In genomic region chr1:113779542-113779941, GRCh38 we compare ENCODE assay signal across 20 cellular contexts. TPM values are rescaled to one million over a fixed set of nuclear protein-coding genes. Genes with fewer than 3 reads are reported as not detected.
DNase-seq lines count a peak whose midpoint lies in the region; ATAC-seq, FAIRE-seq and TF ChIP-seq lines count a peak whose summit lies in the region.
"Had no signal": no experiment of that assay in that cellular context is flagged by ENCODE, and none has a peak within 500 bp of the region (broad histone marks: within the 10 kb centered on the region; RNA-seq: fewer than 3 reads in every experiment).

No MANE protein-coding gene starts in this region.

- H3K36me3 ChIP-seq in CD4-positive, CD25-positive, alpha-beta regulatory T cell (ENCODE audit: control insufficient read depth, insufficient read depth, low read length): peaks cover 19% of the 10 kb centered on the region
- H3K36me3 ChIP-seq in KMS-11 (ENCODE audit: insufficient read depth) (no peaks in the 10 kb centered on the region), K562 (ENCODE audit: control insufficient read depth, insufficient read depth, low read length) (peaks cover 24% of the 10 kb centered on the region; the same call in 2 of the 3 replicates), psoas muscle (ENCODE audit: insufficient read depth in 1 of 2, low read depth in 1 of 2) (peaks cover 0 to 27% of the 10 kb centered on the region in 2 donors)

- peaks cover 61% of the 10 kb centered on the region for H3K4me1 ChIP-seq in CD4-positive, CD25-positive, alpha-beta regulatory T cell (ENCODE audit: control insufficient read depth, insufficient read depth, low read length, poor library complexity, severe bottlenecking)
- H3K4me1 ChIP-seq in KMS-11 (ENCODE audit: low read depth, poor library complexity, severe bottlenecking) (peaks cover 61% of the 10 kb centered on the region), K562 (replicated peaks in 1 of 2; ENCODE audit: control insufficient read depth in 2 of 2, insufficient read depth in 2 of 2, low read length in 2 of 2) (peaks cover 15 to 50% of the 10 kb centered on the region in 2 experiments), psoas muscle (peaks cover 55% of the 10 kb centered on the region)
- H3K4me1 ChIP-seq: HAP-1 had no signal

- no peak for FAIRE-seq in K562 (lab: Jason Lieb, UNC)
- FAIRE-seq: D721Med, HepG2 had no signal

- ATAC-seq in CD4-positive, CD25-positive, alpha-beta regulatory T cell (ENCODE audit: low read depth in 2 of 2): no peak
- peak; percentile 42 for ATAC-seq in K562
- no peak for ATAC-seq in psoas muscle
- no peak for ATAC-seq in GM19463 (IDR thresholded peaks at IDR 0.05; ENCODE audit: unreplicated experiment)
- no peak for ATAC-seq in GM21723 (IDR thresholded peaks at IDR 0.05; ENCODE audit: unreplicated experiment)
- ATAC-seq: HepG2 had no signal

- H3K27me3 Mint-ChIP-seq in CD4-positive, CD25-positive, alpha-beta regulatory T cell: no peaks in the 10 kb centered on the region
- H3K27me3 Mint-ChIP-seq: B cell, IgD-negative memory B cell had no signal

- H3K9me3 ChIP-seq in CD4-positive, CD25-positive, alpha-beta regulatory T cell (ENCODE audit: control insufficient read depth in 2 of 2, low read length in 2 of 2): no peaks in the 10 kb centered on the region
- no peaks in the 10 kb centered on the region for H3K9me3 ChIP-seq in K562 (replicated peaks; ENCODE audit: control insufficient read depth, insufficient read depth, low read depth, low read length)
- H3K9me3 ChIP-seq in psoas muscle: no peaks in the 10 kb centered on the region
- H3K9me3 ChIP-seq: BLaER1 treated with 17β-estradiol and CSF1 and Interleukin-3, amounts not matched to agents 10 nM and 100 nM; Caco-2; HAP-1 had no signal

- H3K4me3 Mint-ChIP-seq in CD4-positive, CD25-positive, alpha-beta regulatory T cell: no peak overlapping the region
- H3K4me3 Mint-ChIP-seq: B cell, IgD-negative memory B cell had no signal

- H3K79me2 ChIP-seq in KMS-11 (ENCODE audit: insufficient read depth, low read depth) (no peaks in the 10 kb centered on the region; the same call in 1 of the 2 replicates), K562 (ENCODE audit: control insufficient read depth, insufficient read depth, low read length) (peaks cover 80% of the 10 kb centered on the region)

- no TSS peak for BruUV-seq in K562 (replicated peaks; lab: Mats Ljungman, UMichigan)

- H4K20me1 ChIP-seq in KMS-11 (ENCODE audit: insufficient read depth) (0 out of 2 replicates have a peak, but pooled peaks cover 5% of the 10 kb centered on the region), K562 (replicated peaks; ENCODE audit: control insufficient read depth, insufficient read depth, low read length) (peaks cover 28% of the 10 kb centered on the region; the same call in 1 of the 2 replicates)

- H2AFZ ChIP-seq in KMS-11 (ENCODE audit: low read depth) (no peak overlapping the region), K562 (ENCODE audit: low read depth, low read length) (no peak overlapping the region)
- H2AFZ ChIP-seq: GM23248 had no signal

- TF ChIP-seq POLR2A in K562 (conservative IDR thresholded peaks at IDR 0.05): no peak

- H3K4me1 Mint-ChIP-seq in CD4-positive, CD25-positive, alpha-beta regulatory T cell: peaks cover 4 to 28% (median 18%) of the 10 kb centered on the region in 4 donors

- no peaks in the 10 kb centered on the region for H3K27me3 ChIP-seq in CD4-positive, CD25-positive, alpha-beta regulatory T cell (ENCODE audit: control insufficient read depth, insufficient read depth, low read length)
- H3K27me3 ChIP-seq in KMS-11 (ENCODE audit: insufficient read depth, low read depth) (no peaks in the 10 kb centered on the region), K562 (ENCODE audit: control insufficient read depth in 2 of 2, insufficient read depth in 2 of 2, low read length in 2 of 2) (no peaks in the 10 kb centered on the region), psoas muscle (ENCODE audit: insufficient read depth in 3 of 3, low read length in 2 of 3) (no peaks in the 10 kb centered on the region)
- H3K27me3 ChIP-seq: BLaER1 treated with 17β-estradiol and CSF1 and Interleukin-3, amounts not matched to agents 10 nM and 100 nM had no signal

- TF ChIP-seq EP300 in K562 (IDR thresholded peaks at IDR 0.05; ENCODE audit: low read length): no peak

- intact Hi-C loops in K562 (cut with micrococcal nuclease) (no loop called here), psoas muscle (cut with DNase I) (no loop called here)

- H3K27ac ChIP-seq in CD4-positive, CD25-positive, alpha-beta regulatory T cell (ENCODE audit: insufficient read depth, low read length, poor library complexity, severe bottlenecking): peak overlapping the region; percentile 88
- H3K27ac ChIP-seq in KMS-11 (no peak overlapping the region), K562 (ENCODE audit: extremely low read depth, low read depth, low read length) (no peak overlapping the region), psoas muscle (peak overlapping the region; percentile 83)
- H3K27ac ChIP-seq: BLaER1 treated with 17β-estradiol and CSF1 and Interleukin-3, amounts not matched to agents 10 nM and 100 nM; GM23248 had no signal

- peaks cover 19% of the 10 kb centered on the region for H3K36me3 Mint-ChIP-seq in CD4-positive, CD25-positive, alpha-beta regulatory T cell
- H3K36me3 Mint-ChIP-seq: IgD-negative memory B cell had no signal

- no peak for DNase-seq in CD4-positive, CD25-positive, alpha-beta regulatory T cell
- peak in 1 of 4 experiments; percentile 63 for DNase-seq in K562 (ENCODE audit: extremely low read depth in 1 of 4, low spot score in 3 of 4)
- no peak for DNase-seq in psoas muscle
- no peak for DNase-seq in DMS 273 (lab: John Stamatoyannopoulos, UW; ENCODE audit: unreplicated experiment)
- DNase-seq in A172 (ENCODE audit: low spot score): no peak
- DNase-seq: 8988T, Caco-2, DMS153, DMS79, GF-D8, GM23248 had no signal

- 4% methylated on average over 6 of the region's 6 CpGs for WGBS in K562 (ENCODE audit: insufficient coverage, low coverage, missing lambda C conversion rate)
- WGBS in psoas muscle, 3 donors: 65 to 92% (median 72%) methylated on average over 6 of the region's 6 CpGs

- in situ Hi-C loops in K562 (cut with MboI): no loop called here

- peak overlapping the region; percentile 65 for H3K4me3 ChIP-seq in CD4-positive, CD25-positive, alpha-beta regulatory T cell (ENCODE audit: low read depth, low read length)
- H3K4me3 ChIP-seq in KMS-11 (IDR thresholded peaks at IDR 0.05; ENCODE audit: insufficient read depth, low read depth, low read length) (no peak overlapping the region), K562 (no peak overlapping the region), psoas muscle (no peak overlapping the region)
- H3K4me3 ChIP-seq: BLaER1 treated with 17β-estradiol and CSF1 and Interleukin-3, amounts not matched to agents 10 nM and 100 nM; GM23248; HAP-1 had no signal

- no peak for TF ChIP-seq RAD21 in K562 (CRISPR knock-in tag; conservative IDR thresholded peaks at IDR 0.05 in 1 of 2, IDR thresholded peaks at IDR 0.05 in 1 of 2)

- peaks cover 0 to 4% (median 0%) of the 10 kb centered on the region in 7 donors for H3K9me3 Mint-ChIP-seq in CD4-positive, CD25-positive, alpha-beta regulatory T cell
- H3K9me3 Mint-ChIP-seq: IgD-negative memory B cell had no signal

- no peaks in the 10 kb centered on the region for H3K9me1 ChIP-seq in K562 (ENCODE audit: control insufficient read depth, insufficient read depth, low read length)

- CTCF ChIA-PET in K562 (lab: Yijun Ruan, JAX; ENCODE audit: low intra/inter-chr PET ratio): no interaction called here

- no peak overlapping the region for H3K27ac Mint-ChIP-seq in CD4-positive, CD25-positive, alpha-beta regulatory T cell
- H3K27ac Mint-ChIP-seq: B cell, IgD-negative memory B cell had no signal

- POLR2A ChIA-PET in K562 (lab: Yijun Ruan, JAX): no interaction called here

- H3K4me2 ChIP-seq in KMS-11 (peak overlapping the region; percentile 76; the same call in 1 of the 2 replicates), K562 (ENCODE audit: insufficient read depth, low read length) (0 out of 2 replicates have a peak overlapping the region, but pooled peaks have one; percentile 22)

- TF ChIP-seq CTCF in KMS-11 (conservative IDR thresholded peaks at IDR 0.05; ENCODE audit: low read depth, low read length): no peak
- no peak for TF ChIP-seq CTCF in K562 (IDR thresholded peaks at IDR 0.05 in 2 of 3, conservative IDR thresholded peaks at IDR 0.05 in 1 of 3; ENCODE audit: insufficient read depth in 2 of 3, low read depth in 1 of 3, low read length in 3 of 3)
- TF ChIP-seq CTCF in psoas muscle (IDR thresholded peaks at IDR 0.05): no peak

- no peak overlapping the region for H3K9ac ChIP-seq in KMS-11
- H3K9ac ChIP-seq in K562 (ENCODE audit: insufficient read depth in 1 of 2, low read depth in 2 of 2, low read length in 2 of 2): 0 out of 4 replicates have a peak overlapping the region, but pooled peaks of 1 of the 2 experiments have one; percentile 17
- H3K9ac ChIP-seq: BLaER1 treated with 17β-estradiol and CSF1 and Interleukin-3, amounts not matched to agents 10 nM and 100 nM; GM23248 had no signal

RNA-seq across cellular contexts. Expression of gene PHTF1, which starts 20.3 kb away (rescaled TPM):
- 16.7 TPM for total RNA-seq in CD4-positive, CD25-positive, alpha-beta regulatory T cell
- polyA plus RNA-seq in CD4-positive, CD25-positive, alpha-beta regulatory T cell: 10 to 100 TPM; 11.1 to 22.7 (median 15.3) TPM
- total RNA-seq in K562 (2011; cell fraction: chromatin; rRNA removed; ENCODE audit: low replicate concordance): 44.6 and 91.3 TPM in 2 replicates
- total RNA-seq in K562 (2011; cell fraction: nucleolus; rRNA removed): 26.8 and 37.5 TPM in 2 replicates
- 55.9 and 69.6 TPM in 2 replicates for total RNA-seq in K562 (2011; cell fraction: nucleoplasm; rRNA removed)
- total RNA-seq in K562 (2014; rRNA removed) (20.4 and 20.6 TPM in 2 replicates), K562 (2014; rRNA removed; fragmentation: Illumina TruSeq; extraction: Trizol) (28.8 and 32.0 TPM in 2 replicates), K562 (2015; rRNA removed; fragmentation: Illumina TruSeq; extraction: Trizol) (34.4 and 36.2 TPM in 2 replicates), K562 (2021) (26.9 and 28.8 TPM in 2 replicates), psoas muscle (10 to 100 TPM in 1 of 4 donors, 1 to 10 TPM in 3; 6.0 to 12.6 (median 9.2) TPM)
- polyA plus RNA-seq in K562 (2011; rRNA removed) (14.7 and 23.0 TPM in 2 replicates), K562 (2014; fragmentation: Illumina TruSeq; extraction: Trizol) (20.7 and 22.5 TPM in 2 replicates), K562 (2014; fragmentation: Nextera tagmentation; extraction: Ambion mirVana) (10 to 100 TPM in 1 of 2 experiments, 1 to 10 TPM in 1; 8.4 to 10.8 TPM), K562 (2014; rRNA removed) (20.9 and 23.8 TPM in 2 replicates), psoas muscle (10 to 100 TPM in 2 of 3 donors, 1 to 10 TPM in 1; 6.5 to 14.0 (median 10.7) TPM)
- 9.9 and 11.3 TPM in 2 replicates for polyA plus RNA-seq in K562 (2011; cell fraction: cytosol; rRNA removed)
- 12.9 and 14.7 TPM in 2 replicates for polyA plus RNA-seq in K562 (2011; cell fraction: nucleus; rRNA removed)
- 22.7 and 25.8 TPM in 2 replicates for polyA plus RNA-seq in K562 (2012)
- 23.9 and 29.9 TPM in 2 replicates for polyA minus RNA-seq in K562 (2011; rRNA and poly(A)+ RNA removed)
- 11.5 and 15.3 TPM in 2 replicates for polyA minus RNA-seq in K562 (2011; cell fraction: cytosol; rRNA and poly(A)+ RNA removed)
- polyA minus RNA-seq in K562 (2011; cell fraction: nucleus; rRNA and poly(A)+ RNA removed): 25.3 and 30.5 TPM in 2 replicates
- 33.6 and 48.0 TPM in 2 replicates for total RNA-seq in A172 (2014; rRNA removed; shearing (Covaris generic))

RNA-seq across cellular contexts. Expression of gene RSBN1, which starts 32.7 kb away (rescaled TPM):
- 52.1 TPM for total RNA-seq in CD4-positive, CD25-positive, alpha-beta regulatory T cell
- 10 to 100 TPM; 43.8 to 52.7 (median 49.8) TPM for polyA plus RNA-seq in CD4-positive, CD25-positive, alpha-beta regulatory T cell
- 20.7 and 44.4 TPM in 2 replicates for total RNA-seq in K562 (2011; cell fraction: chromatin; rRNA removed; ENCODE audit: low replicate concordance)
- 13.0 and 14.0 TPM in 2 replicates for total RNA-seq in K562 (2011; cell fraction: nucleolus; rRNA removed)
- total RNA-seq in K562 (2011; cell fraction: nucleoplasm; rRNA removed): 15.7 and 19.8 TPM in 2 replicates
- total RNA-seq in K562 (2014; rRNA removed): 12.6 and 13.7 TPM in 2 replicates
- 15.4 and 17.2 TPM in 2 replicates for total RNA-seq in K562 (2014; rRNA removed; fragmentation: Illumina TruSeq; extraction: Trizol)
- 17.2 and 18.2 TPM in 2 replicates for total RNA-seq in K562 (2015; rRNA removed; fragmentation: Illumina TruSeq; extraction: Trizol)
- total RNA-seq in K562 (2021): 17.6 and 20.3 TPM in 2 replicates
- 20.7 and 24.3 TPM in 2 replicates for polyA plus RNA-seq in K562 (2011; rRNA removed)
- 8.9 and 9.2 TPM in 2 replicates for polyA plus RNA-seq in K562 (2011; cell fraction: cytosol; rRNA removed)
- 13.6 and 25.6 TPM in 2 replicates for polyA plus RNA-seq in K562 (2011; cell fraction: nucleus; rRNA removed)
- 9.9 and 11.2 TPM in 2 replicates for polyA plus RNA-seq in K562 (2012)
- polyA plus RNA-seq in K562 (2014; fragmentation: Illumina TruSeq; extraction: Trizol): 12.2 and 12.6 TPM in 2 replicates
- 10 to 100 TPM in 1 of 2 experiments, 1 to 10 TPM in 1; 4.5 to 13.0 TPM for polyA plus RNA-seq in K562 (2014; fragmentation: Nextera tagmentation; extraction: Ambion mirVana)
- 7.2 and 10.2 TPM in 2 replicates for polyA plus RNA-seq in K562 (2014; rRNA removed)
- polyA minus RNA-seq in K562 (2011; rRNA and poly(A)+ RNA removed): 149 and 167 TPM in 2 replicates
- 21.8 and 29.6 TPM in 2 replicates for polyA minus RNA-seq in K562 (2011; cell fraction: cytosol; rRNA and poly(A)+ RNA removed)
- 16.6 and 29.9 TPM in 2 replicates for polyA minus RNA-seq in K562 (2011; cell fraction: nucleus; rRNA and poly(A)+ RNA removed)
- 10 to 100 TPM; 11.0 to 20.8 (median 12.7) TPM for total RNA-seq in psoas muscle
- polyA plus RNA-seq in psoas muscle: 1 to 10 TPM; 3.5 to 9.4 (median 4.6) TPM
- total RNA-seq in A172 (2014; rRNA removed; shearing (Covaris generic)): 7.9 and 9.7 TPM in 2 replicates

Comparison
In these comparisons a context has a peak if more than half of its experiments do, and no peak if none do; other contexts are left out.
1. H3K27ac ChIP-seq: peak in CD4-positive, CD25-positive, alpha-beta regulatory T cell (single experiment) and psoas muscle (single experiment); none in KMS-11 (single experiment) and K562 (single experiment).